1 cellular context compared by ENCODE assay signal in genomic region chr6:109821494-109821893, GRCh38.
TF ChIP-seq lines count a peak whose summit lies in the region.

No MANE protein-coding gene starts in this region.

TF ChIP-seq in K562, 482 proteins besides CTCF, POLR2A, EP300 and RAD21 (continued from another document):
- no peak for TF ChIP-seq E2F8 (IDR thresholded peaks at IDR 0.05; ENCODE audit: low read depth, partially characterized antibody)
